ENCODE assay signal across 18 cellular contexts in genomic region chr3:173238091-173238490, GRCh38.
A peak's percentile ranks its signal among the peaks of the same experiment; 100 is the strongest.
DNase-seq lines count a peak whose midpoint lies in the region; ATAC-seq and TF ChIP-seq lines count a peak whose summit lies in the region.
"Had no signal": no experiment of that assay in that cellular context is flagged by ENCODE, and none has a peak within 500 bp of the region (broad histone marks: within the 10 kb centered on the region; RNA-seq: fewer than 3 reads in every experiment).

No MANE protein-coding gene starts in this region.

- no peaks in the 10 kb centered on the region for H3K79me1 ChIP-seq in neuronal stem cell (ENCODE audit: low read depth, low read length)

- no peak overlapping the region for H4K8ac ChIP-seq in neuronal stem cell (ENCODE audit: low read depth, low read length)

- H3K36me3 ChIP-seq in GM23338 (ENCODE audit: insufficient read depth) (no peaks in the 10 kb centered on the region), neuronal stem cell (replicated peaks in 1 of 2; ENCODE audit: control insufficient read depth in 2 of 2, insufficient read depth in 2 of 2, low read length in 2 of 2) (no peaks in the 10 kb centered on the region), MM.1S (replicated peaks; ENCODE audit: insufficient read depth, low read length) (no peaks in the 10 kb centered on the region)
- H3K36me3 ChIP-seq: Peyer's patch had no signal

- no peaks in the 10 kb centered on the region for H4K20me1 ChIP-seq in GM23338 (replicated peaks; ENCODE audit: insufficient read depth)
- no peaks in the 10 kb centered on the region for H4K20me1 ChIP-seq in MM.1S (ENCODE audit: insufficient read depth, low read length)

- H3K36me3 Mint-ChIP-seq in GM23338 (ENCODE audit: low read depth), result no peaks in the 10 kb centered on the region

- peaks cover 4% of the 10 kb centered on the region; the same call in 1 of the 3 replicates for H3K9me3 Mint-ChIP-seq in GM23338

- peak overlapping the region; percentile 81 for H2AFZ ChIP-seq in GM23338
- peak overlapping the region; percentile 57 for H2AFZ ChIP-seq in neuronal stem cell (ENCODE audit: low read length)
- no peak overlapping the region for H2AFZ ChIP-seq in MM.1S (ENCODE audit: low read length)

- no peak overlapping the region for H2BK5ac ChIP-seq in neuronal stem cell (ENCODE audit: low read length)

- no peak overlapping the region for H3K27ac Mint-ChIP-seq in GM23338

- no peak overlapping the region for H3K4me3 Mint-ChIP-seq in GM23338

- H3K9ac ChIP-seq in neuronal stem cell (ENCODE audit: low read depth, low read length, poor library complexity) (no peak overlapping the region), MM.1S (ENCODE audit: low read length) (no peak overlapping the region)
- H3K9ac ChIP-seq: SK-N-SH had no signal

- H3F3A ChIP-seq in GM23338 (replicated peaks; ENCODE audit: low read depth) (no peaks in the 10 kb centered on the region), MM.1S (ENCODE audit: insufficient read depth, low read length) (no peaks in the 10 kb centered on the region)

- no peak overlapping the region for H3K14ac ChIP-seq in neuronal stem cell (ENCODE audit: low read length)

- H2BK15ac ChIP-seq in neuronal stem cell (ENCODE audit: low read length), result no peak overlapping the region

- TF ChIP-seq CTCF in GM23338 (conservative IDR thresholded peaks at IDR 0.05; ENCODE audit: low read depth in 2 of 2) (no peak), MM.1S (IDR thresholded peaks at IDR 0.05; ENCODE audit: low read length) (no peak)

- H3K18ac ChIP-seq in neuronal stem cell (ENCODE audit: low read length), result no peak overlapping the region

- no peaks in the 10 kb centered on the region for H3K4me1 Mint-ChIP-seq in GM23338

- no peak for DNase-seq in GM23338 (ENCODE audit: low spot score)
- peak; percentile 5 to 17 for DNase-seq in NOMO-1 (lab: John Stamatoyannopoulos, UW; ENCODE audit: unreplicated experiment in 2 of 2)
- peak; percentile 25 for DNase-seq in UCSD-AML1 (lab: John Stamatoyannopoulos, UW; ENCODE audit: unreplicated experiment)
- no peak for DNase-seq in neuronal stem cell (ENCODE audit: low spot score)
- DNase-seq in MM.1S, result no peak
- no peak for DNase-seq in NAMALWA (ENCODE audit: low spot score)
- no peak for DNase-seq in NCI-H1048 (lab: John Stamatoyannopoulos, UW)
- DNase-seq: ACHN, Caco-2, EL, HCEC 1CT, NCI-H1417 treated with DMSO at 0.1 percent for 48 hours, NCI-H1930, NCI-H69, Peyer's patch, Right ventricle myocardium superior had no signal

- no peaks in the 10 kb centered on the region for H3K4me1 ChIP-seq in GM23338 (ENCODE audit: insufficient read depth)
- H3K4me1 ChIP-seq in neuronal stem cell (ENCODE audit: control insufficient read depth in 2 of 2, insufficient read depth in 1 of 2, low read depth in 1 of 2, low read length in 2 of 2), result no peaks in the 10 kb centered on the region
- no peaks in the 10 kb centered on the region for H3K4me1 ChIP-seq in MM.1S (ENCODE audit: low read length)
- H3K4me1 ChIP-seq: Caco-2, Peyer's patch had no signal

- H3K27ac ChIP-seq in GM23338 (ENCODE audit: low read depth) (no peak overlapping the region), neuronal stem cell (replicated peaks; ENCODE audit: low read length) (no peak overlapping the region), MM.1S (ENCODE audit: low read length) (no peak overlapping the region)
- H3K27ac ChIP-seq: Peyer's patch had no signal

- H3K27me3 ChIP-seq in GM23338 (ENCODE audit: insufficient read depth) (no peaks in the 10 kb centered on the region), neuronal stem cell (ENCODE audit: control insufficient read depth in 3 of 3, insufficient read depth in 3 of 3, low read depth in 1 of 3, low read length in 3 of 3) (no peaks in the 10 kb centered on the region), MM.1S (replicated peaks; ENCODE audit: insufficient read depth, low read length) (no peaks in the 10 kb centered on the region)
- H3K27me3 ChIP-seq: Peyer's patch had no signal

- H3K4me3 ChIP-seq in GM23338 (no peak overlapping the region), neuronal stem cell (ENCODE audit: low read length in 2 of 2) (no peak overlapping the region), MM.1S (ENCODE audit: low read length) (no peak overlapping the region)
- H3K4me3 ChIP-seq: Peyer's patch had no signal

- no peaks in the 10 kb centered on the region for H3K27me3 Mint-ChIP-seq in GM23338 (ENCODE audit: insufficient read depth, low read depth, poor library complexity)

- no peak overlapping the region for H2BK120ac ChIP-seq in neuronal stem cell (ENCODE audit: low read depth, low read length)

- H2BK12ac ChIP-seq in neuronal stem cell (ENCODE audit: low read length), result no peak overlapping the region

- H3K4ac ChIP-seq in neuronal stem cell (ENCODE audit: low read length), result no peak overlapping the region

- no peak overlapping the region for H2AK5ac ChIP-seq in neuronal stem cell (ENCODE audit: low read depth, low read length)

- ATAC-seq in GM23338, result no peak
- ATAC-seq in GM18867 (IDR thresholded peaks at IDR 0.05; ENCODE audit: unreplicated experiment), result no peak

- no peak overlapping the region for H4K91ac ChIP-seq in neuronal stem cell (ENCODE audit: low read depth, low read length, poor library complexity)

- H3K79me2 ChIP-seq in GM23338 (replicated peaks; ENCODE audit: insufficient read depth) (no peaks in the 10 kb centered on the region), MM.1S (ENCODE audit: low read length) (no peaks in the 10 kb centered on the region)

- H3K4me2 ChIP-seq in GM23338 (no peak overlapping the region), neuronal stem cell (ENCODE audit: insufficient read depth, low read length, poor library complexity, severe bottlenecking) (no peak overlapping the region), MM.1S (ENCODE audit: low read depth, low read length) (no peak overlapping the region)
- H3K4me2 ChIP-seq: SK-N-SH had no signal

- H3K9me3 ChIP-seq in neuronal stem cell (replicated peaks in 1 of 2; ENCODE audit: control insufficient read depth in 2 of 2, insufficient read depth in 1 of 2, low read depth in 1 of 2, low read length in 2 of 2) (no peaks in the 10 kb centered on the region), MM.1S (replicated peaks; ENCODE audit: insufficient read depth, low read length) (no peaks in the 10 kb centered on the region)
- H3K9me3 ChIP-seq: Caco-2, Peyer's patch, SK-N-SH had no signal

- no CpG with 5 or more reads among the region's 3 CpGs for WGBS in neuronal stem cell (ENCODE audit: extremely low coverage in 2 of 2, insufficient read length in 2 of 2, insufficient replicate concordance in 1 of 2), 2 donors

- no peak overlapping the region for H3K23ac ChIP-seq in neuronal stem cell (ENCODE audit: low read depth, low read length, poor library complexity)

- H3K9me2 ChIP-seq in GM23338 (ENCODE audit: insufficient read depth), result no peaks in the 10 kb centered on the region
- no peaks in the 10 kb centered on the region for H3K9me2 ChIP-seq in MM.1S (replicated peaks; ENCODE audit: insufficient read depth, low read length)
- H3K9me2 ChIP-seq: SK-N-SH had no signal

TF ChIP-seq in GM23338, 12 proteins besides CTCF, POLR2A, EP300 and RAD21:
- TF ChIP-seq STAT1 (IDR thresholded peaks at IDR 0.05; ENCODE audit: unreplicated experiment) (no peak), ZNF331 (CRISPR knock-in tag; IDR thresholded peaks at IDR 0.05; ENCODE audit: low read depth) (no peak), POLR2AphosphoS5 (IDR thresholded peaks at IDR 0.05; ENCODE audit: low read depth) (no peak), EZH2 (IDR thresholded peaks at IDR 0.05; ENCODE audit: low read depth, unreplicated experiment) (no peak), CREB1 (CRISPR knock-in tag; IDR thresholded peaks at IDR 0.05; ENCODE audit: low read depth) (no peak), REST (IDR thresholded peaks at IDR 0.05; ENCODE audit: unreplicated experiment) (no peak)

Comparison
In these comparisons a context has a peak if more than half of its experiments do, and no peak if none do; other contexts are left out.
1. DNase-seq: peak in NOMO-1 (2 of 2) and UCSD-AML1 (single experiment); none in GM23338 (single experiment), neuronal stem cell (single experiment), MM.1S (single experiment), NAMALWA (single experiment) and NCI-H1048 (single experiment).